ENCODE assay signal across 9 cellular contexts in the genomic region with DNA sequence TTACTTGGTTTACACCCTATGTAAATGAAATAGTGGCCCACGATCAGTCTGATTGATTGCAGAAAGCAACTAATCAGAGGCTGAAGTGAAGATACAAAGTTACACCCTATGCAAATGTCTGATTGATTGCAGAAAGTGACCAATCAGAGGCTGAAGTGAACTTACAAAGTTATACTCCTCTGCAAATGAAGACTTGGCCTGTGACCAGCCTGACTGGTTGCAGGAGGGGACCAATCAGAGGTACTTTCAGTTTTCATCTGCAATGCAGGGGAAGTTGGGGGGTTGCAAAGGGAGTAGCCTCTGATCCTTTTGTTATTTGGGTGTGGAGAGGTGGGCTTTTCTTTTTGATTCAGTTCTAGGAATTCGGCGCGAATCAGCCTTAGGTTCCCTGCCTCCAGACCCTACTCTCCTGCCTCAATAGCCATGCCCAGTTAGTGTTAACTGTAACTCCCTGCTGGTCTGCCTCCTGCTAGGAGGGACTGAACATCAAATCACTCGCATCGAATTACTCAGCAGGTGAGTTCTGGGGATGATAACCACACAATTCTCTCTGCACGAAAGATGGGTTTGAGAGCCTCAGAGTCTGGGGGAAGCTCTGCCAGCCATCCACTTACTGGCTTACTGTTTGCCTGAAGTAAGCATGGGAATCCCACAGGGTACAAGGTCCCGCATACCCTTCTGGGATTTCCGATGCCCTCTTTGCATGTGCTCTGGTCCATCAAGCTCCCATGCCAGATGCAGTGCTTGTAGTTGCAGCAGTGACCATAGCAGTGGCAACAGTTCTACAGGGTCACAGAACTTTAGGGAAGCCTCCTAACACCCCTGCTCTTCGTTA. TPM values are rescaled to one million over a fixed set of nuclear protein-coding genes. Genes with fewer than 3 reads are reported as not detected.
A peak's percentile ranks its signal among the peaks of the same experiment; 100 is the strongest.
DNase-seq lines count a peak whose midpoint lies in the region; TF ChIP-seq lines count a peak whose summit lies in the region.
"Had no signal": no experiment of that assay in that cellular context is flagged by ENCODE, and none has a peak within 500 bp of the region (broad histone marks: within the 10 kb centered on the region; RNA-seq: fewer than 3 reads in every experiment).

No MANE protein-coding gene starts in this region.

- H3K9me3 ChIP-seq in neural progenitor cell (ENCODE audit: low read depth) = no peaks in the 10 kb centered on the region

- no peaks in the 10 kb centered on the region for H3K36me3 ChIP-seq in neural progenitor cell

- H3K4me3 Mint-ChIP-seq in dendritic cell treated with granulocyte-macrophage colony-stimulating factor and Interleukin-4, amounts not matched to agents 40 ng/mL and 50 ng/mL, for 4 days = peak overlapping the region; percentile 72
- no peak overlapping the region for H3K4me3 Mint-ChIP-seq in neural progenitor cell

- H3K9me3 Mint-ChIP-seq in dendritic cell treated with granulocyte-macrophage colony-stimulating factor and Interleukin-4, amounts not matched to agents 40 ng/mL and 50 ng/mL, for 4 days = no peaks in the 10 kb centered on the region
- no peaks in the 10 kb centered on the region for H3K9me3 Mint-ChIP-seq in neural progenitor cell

- H3K27me3 Mint-ChIP-seq in dendritic cell treated with granulocyte-macrophage colony-stimulating factor and Interleukin-4, amounts not matched to agents 40 ng/mL and 50 ng/mL, for 4 days = no peaks in the 10 kb centered on the region
- H3K27me3 Mint-ChIP-seq in neural progenitor cell (ENCODE audit: insufficient read depth, low read depth) = no peaks in the 10 kb centered on the region

- no peaks in the 10 kb centered on the region for H3K79me2 ChIP-seq in neural progenitor cell (ENCODE audit: low read depth)

- H2AFZ ChIP-seq in neural progenitor cell (replicated peaks) = peak overlapping the region; percentile 77

- no peaks in the 10 kb centered on the region for H4K20me1 ChIP-seq in neural progenitor cell (ENCODE audit: low read depth)

- H3K4me1 ChIP-seq in neural progenitor cell = peaks cover 11% of the 10 kb centered on the region

- peak overlapping the region; percentile 70 for H3K27ac Mint-ChIP-seq in dendritic cell treated with granulocyte-macrophage colony-stimulating factor and Interleukin-4, amounts not matched to agents 40 ng/mL and 50 ng/mL, for 4 days
- peak overlapping the region; percentile 42 for H3K27ac Mint-ChIP-seq in neural progenitor cell

- H3F3A ChIP-seq in neural progenitor cell (ENCODE audit: low read depth) = peaks cover 2% of the 10 kb centered on the region

- no peak for TF ChIP-seq CTCF in neural progenitor cell (IDR thresholded peaks at IDR 0.05)

- peaks cover 40% of the 10 kb centered on the region for H3K36me3 Mint-ChIP-seq in dendritic cell treated with granulocyte-macrophage colony-stimulating factor and Interleukin-4, amounts not matched to agents 40 ng/mL and 50 ng/mL, for 4 days (ENCODE audit: low read depth)
- no peaks in the 10 kb centered on the region for H3K36me3 Mint-ChIP-seq in neural progenitor cell

- DNase-seq in DMS79 treated with DMSO at 0.1 percent for 48 hours (lab: John Stamatoyannopoulos, UW) (peak; percentile 4), DMS79 (lab: John Stamatoyannopoulos, UW) (no peak), NCI-H2107 treated with DMSO at 0.1 percent for 48 hours (lab: John Stamatoyannopoulos, UW; ENCODE audit: unreplicated experiment) (peak; percentile 71), neural progenitor cell (ENCODE audit: low spot score) (no peak), SK-N-DZ (ENCODE audit: low spot score) (no peak), cerebellar nuclear complex (lab: John Stamatoyannopoulos, UW) (no peak), NCI-H1048 (lab: John Stamatoyannopoulos, UW) (no peak)

- peak overlapping the region; percentile 16 for H3K4me3 ChIP-seq in neural progenitor cell

- intact Hi-C loops in dendritic cell treated with granulocyte-macrophage colony-stimulating factor and Interleukin-4, amounts not matched to agents 40 ng/mL and 50 ng/mL, for 4 days (cut with micrococcal nuclease) = no loop called here

- H3K4me2 ChIP-seq in neural progenitor cell = peak overlapping the region; percentile 40

- no peaks in the 10 kb centered on the region for H3K27me3 ChIP-seq in neural progenitor cell

- H3K27ac ChIP-seq in neural progenitor cell = no peak overlapping the region
- H3K27ac ChIP-seq: 22Rv1 had no signal

- H3K4me1 Mint-ChIP-seq in dendritic cell treated with granulocyte-macrophage colony-stimulating factor and Interleukin-4, amounts not matched to agents 40 ng/mL and 50 ng/mL, for 4 days (ENCODE audit: low read depth) = peaks cover 54% of the 10 kb centered on the region
- H3K4me1 Mint-ChIP-seq in neural progenitor cell = peaks cover 9% of the 10 kb centered on the region

- no peak overlapping the region for H3K9ac ChIP-seq in neural progenitor cell

RNA-seq across cellular contexts. Expression of a gene that starts 7.5 kb away (rescaled TPM):
- total RNA-seq in neural progenitor cell (ENCODE audit: low replicate concordance) = 0.06 and 0.12 TPM in 2 replicates
- 0.03 and 0.45 TPM in 2 replicates for polyA plus RNA-seq in SK-N-DZ (2014; cell fraction: cytosol; rRNA removed)
- polyA plus RNA-seq in SK-N-DZ (2014; cell fraction: nucleus; rRNA removed) = 0.11 TPM in 1 of 2 replicates, not detected in the other

RNA-seq across cellular contexts. Expression of a gene that starts 50.5 kb away (rescaled TPM):
- total RNA-seq in neural progenitor cell (ENCODE audit: low replicate concordance) = 34.4 and 54.2 TPM in 2 replicates
- 38.6 and 45.3 TPM in 2 replicates for polyA plus RNA-seq in SK-N-DZ (2014; cell fraction: cytosol; rRNA removed)
- polyA plus RNA-seq in SK-N-DZ (2014; cell fraction: nucleus; rRNA removed) = 39.3 and 48.8 TPM in 2 replicates

RNA-seq across cellular contexts. Expression of a gene that starts 55.5 kb away (rescaled TPM):
- 82.9 and 86.4 TPM in 2 replicates for total RNA-seq in neural progenitor cell (ENCODE audit: low replicate concordance)
- polyA plus RNA-seq in SK-N-DZ (2014; cell fraction: cytosol; rRNA removed) = 145 and 153 TPM in 2 replicates
- 84.5 and 84.6 TPM in 2 replicates for polyA plus RNA-seq in SK-N-DZ (2014; cell fraction: nucleus; rRNA removed)

Comparison
In these comparisons a context has a peak if more than half of its experiments do, and no peak if none do; other contexts are left out.
1. DNase-seq: peak in DMS79 treated with DMSO at 0.1 percent for 48 hours (single experiment) and NCI-H2107 treated with DMSO at 0.1 percent for 48 hours (single experiment); none in DMS79 (single experiment), neural progenitor cell (single experiment), SK-N-DZ (single experiment), cerebellar nuclear complex (0 of 2) and NCI-H1048 (single experiment).